In genomic region chr22:25404556-25404922, GRCh38 we compare ENCODE assay signal across 8 cellular contexts.
A peak's percentile ranks its signal among the peaks of the same experiment; 100 is the strongest.
DNase-seq lines count a peak whose midpoint lies in the region; ATAC-seq, FAIRE-seq and TF ChIP-seq lines count a peak whose summit lies in the region.

No MANE protein-coding gene starts in this region.

- H3K9ac ChIP-seq in kidney (ENCODE audit: low read length in 2 of 2), result peak overlapping the region in 1 of 2 donors; percentile 85
- H3K9ac ChIP-seq in subcutaneous abdominal adipose tissue (ENCODE audit: low read length in 5 of 5), result peak overlapping the region in 4 of 5 donors; percentile 40 to 68 (median 48)

- ATAC-seq in HG03432 (IDR thresholded peaks at IDR 0.05; ENCODE audit: unreplicated experiment) (peak; percentile 7), HG03460 (IDR thresholded peaks at IDR 0.05; ENCODE audit: unreplicated experiment) (no peak)

- H3K36me3 ChIP-seq in ascending aorta, result no peaks in the 10 kb centered on the region
- no peaks in the 10 kb centered on the region for H3K36me3 ChIP-seq in kidney (ENCODE audit: control insufficient read depth in 1 of 2, insufficient read depth in 2 of 2, low read length in 2 of 2)
- no peaks in the 10 kb centered on the region for H3K36me3 ChIP-seq in subcutaneous abdominal adipose tissue (ENCODE audit: control insufficient read depth in 5 of 5, insufficient read depth in 5 of 5, low read length in 5 of 5)

- intact Hi-C loops in ascending aorta (cut with DNase I) (no loop called here), kidney (cut with DNase I) (no loop called here)

- TF ChIP-seq CTCF in ascending aorta (IDR thresholded peaks at IDR 0.05) (no peak), kidney (IDR thresholded peaks at IDR 0.05; ENCODE audit: borderline replicate concordance, extremely low read depth, insufficient read depth) (no peak)

- H3K4me3 ChIP-seq in ascending aorta (peak overlapping the region; percentile 93 to 99), kidney (ENCODE audit: low read length in 2 of 2) (peak overlapping the region; percentile 70 to 81), subcutaneous abdominal adipose tissue (ENCODE audit: low read depth in 1 of 5, low read length in 5 of 5) (peak overlapping the region; percentile 62 to 73 (median 70))

- H3K27ac ChIP-seq in ascending aorta, result peak overlapping the region; percentile 84 to 93
- H3K27ac ChIP-seq in kidney (ENCODE audit: low read depth in 2 of 2, low read length in 2 of 2), result peak overlapping the region; percentile 80 to 92
- H3K27ac ChIP-seq in subcutaneous abdominal adipose tissue (ENCODE audit: low read depth, low read length), result peak overlapping the region; percentile 80

- no peaks in the 10 kb centered on the region for H3K9me3 ChIP-seq in ascending aorta
- H3K9me3 ChIP-seq in kidney (ENCODE audit: control insufficient read depth in 1 of 2, low read length in 2 of 2), result no peaks in the 10 kb centered on the region
- no peaks in the 10 kb centered on the region for H3K9me3 ChIP-seq in subcutaneous abdominal adipose tissue (ENCODE audit: control insufficient read depth in 5 of 5, low read length in 5 of 5)

- DNase-seq in D341Med (ENCODE audit: low spot score) (peak; percentile 66), ascending aorta (ENCODE audit: low spot score in 2 of 2) (no peak), kidney (peak; percentile 77), NCI-H2227 (lab: John Stamatoyannopoulos, UW; ENCODE audit: unreplicated experiment) (no peak), epidermal melanocyte (ENCODE audit: insufficient read length, low spot score) (no peak)

- H3K27me3 ChIP-seq in ascending aorta (no peaks in the 10 kb centered on the region), subcutaneous abdominal adipose tissue (ENCODE audit: control insufficient read depth in 5 of 5, insufficient read depth in 4 of 5, low read length in 5 of 5) (peaks cover 0 to 2% (median 0%) of the 10 kb centered on the region in 5 donors)

- no peak for FAIRE-seq in kidney (lab: Jason Lieb, UNC)

- peaks cover 8 to 27% of the 10 kb centered on the region in 2 donors for H3K4me1 ChIP-seq in ascending aorta
- peaks cover 31 to 44% of the 10 kb centered on the region in 2 donors for H3K4me1 ChIP-seq in kidney (ENCODE audit: control insufficient read depth in 1 of 2, insufficient read depth in 1 of 2, low read depth in 1 of 2, low read length in 2 of 2)
- H3K4me1 ChIP-seq in subcutaneous abdominal adipose tissue (ENCODE audit: control insufficient read depth in 5 of 5, insufficient read depth in 5 of 5, low read length in 5 of 5), result peaks cover 6 to 55% (median 50%) of the 10 kb centered on the region in 5 donors

Comparison
In these comparisons a context has a peak if more than half of its experiments do, and no peak if none do; other contexts are left out.
1. DNase-seq: peak in D341Med (single experiment) and kidney (single experiment); none in ascending aorta (0 of 2), NCI-H2227 (single experiment) and epidermal melanocyte (single experiment).
2. Peak in every context shown above with its lines, with median percentiles within 50 percentile points of each other: H3K27ac ChIP-seq and H3K4me3 ChIP-seq.